20 cellular contexts compared by ENCODE assay signal in genomic region chr2:36184848-36185247, GRCh38.
DNase-seq lines count a peak whose midpoint lies in the region; ATAC-seq, FAIRE-seq and TF ChIP-seq lines count a peak whose summit lies in the region.
"Had no signal": no experiment of that assay in that cellular context is flagged by ENCODE, and none has a peak within 500 bp of the region (broad histone marks: within the 10 kb centered on the region; RNA-seq: fewer than 3 reads in every experiment).

No MANE protein-coding gene starts in this region.

- H3K4me1 ChIP-seq in small intestine (ENCODE audit: control insufficient read depth in 2 of 2, insufficient read depth in 1 of 2, low read depth in 1 of 2, low read length in 1 of 2) = no peaks in the 10 kb centered on the region
- H3K4me1 ChIP-seq: A549; BLaER1 treated with 17β-estradiol and CSF1 and Interleukin-3, amounts not matched to agents 10 nM and 100 nM; Caco-2 had no signal

- H3K36me3 Mint-ChIP-seq in T-helper 17 cell (ENCODE audit: low read depth) = no peaks in the 10 kb centered on the region
- H3K36me3 Mint-ChIP-seq: CD8-positive, alpha-beta T cell had no signal

- peaks cover 2% of the 10 kb centered on the region for H3K4me1 Mint-ChIP-seq in T-helper 17 cell
- H3K4me1 Mint-ChIP-seq: B cell had no signal

- H3K27ac Mint-ChIP-seq in T-helper 17 cell = no peak overlapping the region
- H3K27ac Mint-ChIP-seq: B cell; CD4-positive, alpha-beta T cell; CD8-positive, alpha-beta T cell had no signal

- H3K27ac ChIP-seq in small intestine (ENCODE audit: low read depth in 1 of 2, low read length in 1 of 2) = no peak overlapping the region
- H3K27ac ChIP-seq: 22Rv1; A549; BLaER1 treated with 17β-estradiol and CSF1 and Interleukin-3, amounts not matched to agents 10 nM and 100 nM; C4-2B had no signal

- no peaks in the 10 kb centered on the region for H3K27me3 ChIP-seq in small intestine (ENCODE audit: control insufficient read depth in 2 of 2, insufficient read depth in 2 of 2, low read length in 2 of 2)
- H3K27me3 ChIP-seq: BLaER1 treated with 17β-estradiol and CSF1 and Interleukin-3, amounts not matched to agents 10 nM and 100 nM had no signal

- DNase-seq in T-helper 17 cell (no peak), small intestine (no peak), NCI-H524 treated with DMSO at 0.1 percent for 48 hours (lab: John Stamatoyannopoulos, UW) (no peak)
- DNase-seq: AML-193; Caco-2; Calu3; CD4-positive, alpha-beta T cell; CD8-positive, alpha-beta T cell; DMS79 treated with DMSO at 0.1 percent for 48 hours; GF-D8 had no signal

- TF ChIP-seq EP300 in Ishikawa (IDR thresholded peaks at IDR 0.05; ENCODE audit: borderline replicate concordance) = no peak

- no peaks in the 10 kb centered on the region for H3K27me3 Mint-ChIP-seq in T-helper 17 cell
- H3K27me3 Mint-ChIP-seq: B cell; CD4-positive, alpha-beta T cell had no signal

- no peak for TF ChIP-seq RAD21 in Ishikawa (IDR thresholded peaks at IDR 0.05; ENCODE audit: low read depth)

- H3K4me3 ChIP-seq in small intestine (ENCODE audit: low read depth in 1 of 2, low read length in 2 of 2) = no peak overlapping the region
- H3K4me3 ChIP-seq: A549; BLaER1 treated with 17β-estradiol and CSF1 and Interleukin-3, amounts not matched to agents 10 nM and 100 nM had no signal

- H3K36me3 ChIP-seq in small intestine (ENCODE audit: control insufficient read depth in 2 of 2, insufficient read depth in 2 of 2, low read length in 2 of 2) = no peaks in the 10 kb centered on the region
- H3K36me3 ChIP-seq: BLaER1 treated with 17β-estradiol and CSF1 and Interleukin-3, amounts not matched to agents 10 nM and 100 nM had no signal

- FAIRE-seq in islet of Langerhans (lab: Jason Lieb, UNC) (peak; percentile 65), small intestine (lab: Jason Lieb, UNC) (no peak)
- FAIRE-seq: A549, D721Med, GM12891, GM19239 had no signal

- H3K9me3 ChIP-seq in T-helper 17 cell (ENCODE audit: control insufficient read depth, low read length, poor library complexity, severe bottlenecking) = no peaks in the 10 kb centered on the region
- H3K9me3 ChIP-seq in small intestine (ENCODE audit: control insufficient read depth, low read depth) = no peaks in the 10 kb centered on the region
- H3K9me3 ChIP-seq: A549 had no signal

- peak overlapping the region; percentile 26 for H3K4me3 Mint-ChIP-seq in T-helper 17 cell
- H3K4me3 Mint-ChIP-seq: B cell; CD4-positive, alpha-beta T cell; CD8-positive, alpha-beta T cell had no signal

- no peak for ATAC-seq in T-helper 17 cell
- ATAC-seq: A549; CD8-positive, alpha-beta T cell had no signal

TF ChIP-seq in Ishikawa, 13 proteins besides CTCF, POLR2A, EP300 and RAD21:
- TF ChIP-seq NFIC (IDR thresholded peaks at IDR 0.05) (peak; percentile 12; the same call in 1 of the 2 replicates), CEBPB (IDR thresholded peaks at IDR 0.05) (no peak), ZBTB7A (IDR thresholded peaks at IDR 0.05; ENCODE audit: low read depth) (no peak)
